1 cellular context compared by ENCODE assay signal in genomic region chr1:26432793-26433192, GRCh38.
TF ChIP-seq lines count a peak whose summit lies in the region.

No MANE protein-coding gene starts in this region.

TF ChIP-seq in endothelial cell of umbilical vein, 7 proteins besides CTCF, POLR2A, EP300 and RAD21:
- TF ChIP-seq MYC (IDR thresholded peaks at IDR 0.05; ENCODE audit: low read depth, low read length) (no peak), FOS (IDR thresholded peaks at IDR 0.05; ENCODE audit: borderline replicate concordance, insufficient read depth, low read length) (no peak), MAX (IDR thresholded peaks at IDR 0.05; ENCODE audit: insufficient read depth, insufficient read length) (no peak), POLR2AphosphoS5 (IDR thresholded peaks at IDR 0.05; ENCODE audit: insufficient read depth, low read depth, low read length) (no peak), JUN (IDR thresholded peaks at IDR 0.05; ENCODE audit: borderline replicate concordance, insufficient read depth, insufficient read length, low read depth) (no peak), EZH2 (IDR thresholded peaks at IDR 0.05; ENCODE audit: borderline replicate concordance, low read depth, low read length, severe bottlenecking) (no peak), GATA2 (IDR thresholded peaks at IDR 0.05; ENCODE audit: insufficient read depth, insufficient read length, low read depth, low read length) (no peak)
